In genomic region chr15:78259232-78259631, GRCh38 we compare ENCODE assay signal across 24 cellular contexts. TPM values are rescaled to one million over a fixed set of nuclear protein-coding genes. Genes with fewer than 3 reads are reported as not detected.
"Had no signal": no experiment of that assay in that cellular context is flagged by ENCODE, and none has a peak within 500 bp of the region (broad histone marks: within the 10 kb centered on the region; RNA-seq: fewer than 3 reads in every experiment).

No MANE protein-coding gene starts in this region.

- H3K4me2 ChIP-seq: smooth muscle cell had no signal

- H3K9me3 ChIP-seq: esophagus squamous epithelium, gastroesophageal sphincter, heart left ventricle, lower lobe of right lung, mucosa of descending colon, thyroid gland, upper lobe of right lung had no signal

- H3K4me3 ChIP-seq: esophagus squamous epithelium, gastroesophageal sphincter, heart left ventricle, lower lobe of right lung, mucosa of descending colon, smooth muscle cell, thyroid gland, upper lobe of right lung had no signal

- H3K36me3 ChIP-seq: esophagus squamous epithelium, gastroesophageal sphincter, heart left ventricle, lower lobe of right lung, thyroid gland, upper lobe of right lung had no signal

- ATAC-seq: activated CD8-positive, alpha-beta T cell treated with anti-CD3 and anti-CD28 coated beads, Interleukin-2, amount 10 ng/mL, durations not matched to agents 7 days and 5 days; activated naive CD8-positive, alpha-beta T cell treated with anti-CD3 and anti-CD28 coated beads, Interleukin-2, amount 50 U/mL, for 24 hours; effector memory CD8-positive, alpha-beta T cell; gastroesophageal sphincter; heart left ventricle; lower lobe of right lung; mucosa of descending colon; sciatic nerve; T-cell; upper lobe of right lung had no signal

- H3K4me1 ChIP-seq: lower lobe of right lung, upper lobe of right lung had no signal

- H3K27ac ChIP-seq: esophagus squamous epithelium, gastroesophageal sphincter, heart left ventricle, lower lobe of right lung, thyroid gland, upper lobe of right lung had no signal

- DNase-seq: activated CD4-positive, alpha-beta T cell treated with anti-CD3 and anti-CD28 coated beads for 1 hour; activated CD4-positive, alpha-beta T cell treated with anti-CD3 and anti-CD28 coated beads, Interleukin-2, amount 50 U/mL, for 1 hour; activated CD8-positive, alpha-beta T cell treated with anti-CD3 and anti-CD28 coated beads, Interleukin-2, amount 10 ng/mL, durations not matched to agents 7 days and 5 days; activated gamma-delta T cell; activated naive CD4-positive, alpha-beta T cell treated with anti-CD3 and anti-CD28 coated beads, Interleukin-2, amount 50 U/mL, for 16 hours; activated naive CD8-positive, alpha-beta T cell treated with anti-CD3 and anti-CD28 coated beads, Interleukin-2, amount 50 U/mL, for 24 hours; anterior cingulate cortex; central memory CD4-positive, alpha-beta T cell; dermis blood vessel endothelial cell; effector memory CD8-positive, alpha-beta T cell; esophagus squamous epithelium; heart left ventricle; lower lobe of right lung; mesendoderm; mucosa of descending colon; nucleus accumbens; stimulated activated CD4-positive, alpha-beta T cell treated with anti-CD3 and anti-CD28 coated beads, Interleukin-4, amount 100 ng/mL, for 1 hour; stimulated activated naive CD4-positive, alpha-beta T cell; T-cell; thyroid gland; upper lobe of right lung had no signal

- H3K27me3 ChIP-seq: esophagus squamous epithelium, gastroesophageal sphincter, heart left ventricle, thyroid gland, upper lobe of right lung had no signal

RNA-seq across cellular contexts. Expression of gene ACSBG1, which starts 24.9 kb away (rescaled TPM):
- total RNA-seq: dermis blood vessel endothelial cell, T-cell, thyroid gland, upper lobe of right lung had no signal
